23 cellular contexts compared by ENCODE assay signal in the genomic region with DNA sequence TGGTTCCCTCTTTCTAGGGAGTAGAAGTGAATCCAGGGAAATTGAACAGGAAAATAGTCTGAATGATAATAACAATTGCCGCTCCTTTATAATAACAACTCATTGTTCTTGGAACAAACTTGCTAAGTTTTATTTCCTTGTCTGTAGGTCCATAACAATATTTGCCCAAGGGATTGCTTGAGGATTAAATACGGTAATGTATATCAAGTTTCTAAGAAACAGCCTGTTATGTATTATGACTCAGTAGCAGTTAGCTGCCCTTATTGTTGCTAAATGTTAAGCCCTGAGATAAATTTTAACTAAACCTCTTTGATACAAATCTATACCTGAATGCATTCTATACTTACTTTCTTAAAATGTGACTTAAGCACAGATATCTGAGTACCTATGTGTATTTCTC.
"Had no signal": no experiment of that assay in that cellular context is flagged by ENCODE, and none has a peak within 500 bp of the region (broad histone marks: within the 10 kb centered on the region; RNA-seq: fewer than 3 reads in every experiment).

No MANE protein-coding gene starts in this region.

- H3K36me3 ChIP-seq: brain microvascular endothelial cell, gastroesophageal sphincter, neural progenitor cell had no signal

- DNase-seq: activated CD4-positive, alpha-beta memory T cell treated with anti-CD3 and anti-CD28 coated beads for 36 hours; activated CD4-positive, alpha-beta T cell treated with anti-CD3 and anti-CD28 coated beads, Interleukin-2, amount 10 ng/mL, durations not matched to agents 24 days and 14 days; activated CD4-positive, CD25-positive, alpha-beta regulatory T cell treated with anti-CD3 and anti-CD28 coated beads, Interleukin-2, amount 50 U/mL, for 72 hours; activated CD8-positive, alpha-beta memory T cell treated with anti-CD3 and anti-CD28 coated beads, Interleukin-2, amount 50 U/mL, for 4 hours; activated gamma-delta T cell; activated naive CD4-positive, alpha-beta T cell treated with anti-CD3 and anti-CD28 coated beads, Interleukin-2, amount 10 ng/mL, durations not matched to agents 7 days and 5 days; activated naive CD8-positive, alpha-beta T cell treated with anti-CD3 and anti-CD28 coated beads, Interleukin-2, amount 10 ng/mL, durations not matched to agents 7 days and 5 days; activated T-cell treated with anti-CD3 and anti-CD28 coated beads, Interleukin-2, amount 50 U/mL, for 1 hour; amniotic stem cell; brain microvascular endothelial cell; caudate nucleus; hippocampal formation; naive thymus-derived CD4-positive, alpha-beta T cell; occipital lobe; right cardiac atrium; stimulated activated CD4-positive, alpha-beta T cell treated with anti-CD3 and anti-CD28 coated beads, Interleukin-2, amount 100 ng/mL, for 48 hours; stimulated activated naive CD4-positive, alpha-beta T cell treated with Interleukin-2 at 50 U/mL for 16 hours; T-helper 2 cell; testis; trophoblast cell had no signal

- H3K4me3 ChIP-seq: gastroesophageal sphincter, neural progenitor cell, testis had no signal

- H3K9me3 ChIP-seq: gastroesophageal sphincter, testis had no signal

- H3K4me1 ChIP-seq: gastroesophageal sphincter, neural progenitor cell, parathyroid adenoma, testis had no signal

- ATAC-seq: gastroesophageal sphincter; naive thymus-derived CD4-positive, alpha-beta T cell; right cardiac atrium had no signal
